ENCODE assay signal across 8 cellular contexts in the genomic region with DNA sequence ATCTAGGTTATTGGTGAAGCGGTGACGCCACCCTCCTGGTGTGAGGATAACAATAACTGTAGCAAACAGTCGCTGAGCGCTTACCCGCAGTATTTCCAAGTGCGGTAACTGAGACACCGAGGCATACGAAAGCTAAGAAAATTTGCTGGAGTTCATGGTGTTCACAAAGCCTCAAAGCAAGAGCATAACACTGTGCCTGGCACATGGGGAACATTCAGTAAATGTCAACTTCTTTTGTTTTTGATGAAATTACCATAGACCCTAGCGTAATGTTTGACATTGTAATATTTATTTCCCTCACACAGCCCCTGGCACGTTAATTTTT. TPM values are rescaled to one million over a fixed set of nuclear protein-coding genes. Genes with fewer than 3 reads are reported as not detected.
A peak's percentile ranks its signal among the peaks of the same experiment; 100 is the strongest.
DNase-seq lines count a peak whose midpoint lies in the region; ATAC-seq, FAIRE-seq and TF ChIP-seq lines count a peak whose summit lies in the region.

No MANE protein-coding gene starts in this region.

- H3K9ac ChIP-seq in HUES48 (ENCODE audit: low read depth, low read length) (peak overlapping the region; percentile 96), iPS-18a (ENCODE audit: low read length) (peak overlapping the region; percentile 81)

- peak overlapping the region; percentile 83 to 90 for H3K4me3 Mint-ChIP-seq in stimulated activated naive B cell treated with anti-CD40 and anti-IgM and Interleukin-4, amounts not matched to agents 10 μg/mL and 1 μg/mL and 100 μg/mL, for 72 hours

- peaks cover 14 to 29% of the 10 kb centered on the region in 2 donors for H3K4me1 Mint-ChIP-seq in stimulated activated naive B cell treated with anti-CD40 and anti-IgM and Interleukin-4, amounts not matched to agents 10 μg/mL and 1 μg/mL and 100 μg/mL, for 72 hours

- no peaks in the 10 kb centered on the region for H3K27me3 Mint-ChIP-seq in stimulated activated naive B cell treated with anti-CD40 and anti-IgM and Interleukin-4, amounts not matched to agents 10 μg/mL and 1 μg/mL and 100 μg/mL, for 72 hours

- H3K4me1 ChIP-seq in HUES48 (ENCODE audit: control insufficient read depth, insufficient read depth, low read length), result peaks cover 4% of the 10 kb centered on the region
- H3K4me1 ChIP-seq in iPS-18a (ENCODE audit: control insufficient read depth, low read depth, low read length), result no peaks in the 10 kb centered on the region

- H3K27ac Mint-ChIP-seq in activated naive CD4-positive, alpha-beta T cell treated with anti-CD3 and anti-CD28 coated beads, Interleukin-2, amount 50 U/mL, for 72 hours, result peak overlapping the region; percentile 98 to 99
- H3K27ac Mint-ChIP-seq in stimulated activated naive B cell treated with anti-CD40 and anti-IgM and Interleukin-4, amounts not matched to agents 10 μg/mL and 1 μg/mL and 100 μg/mL, for 72 hours, result peak overlapping the region; percentile 98

- intact Hi-C loops in posterior cingulate gyrus (cut with DNase I), result no loop called here

- peaks cover 6 to 18% of the 10 kb centered on the region in 2 donors for H3K36me3 Mint-ChIP-seq in activated naive CD4-positive, alpha-beta T cell treated with anti-CD3 and anti-CD28 coated beads, Interleukin-2, amount 50 U/mL, for 72 hours
- peaks cover 3 to 6% of the 10 kb centered on the region in 2 donors for H3K36me3 Mint-ChIP-seq in stimulated activated naive B cell treated with anti-CD40 and anti-IgM and Interleukin-4, amounts not matched to agents 10 μg/mL and 1 μg/mL and 100 μg/mL, for 72 hours

- H3K27me3 ChIP-seq in HUES48 (ENCODE audit: control insufficient read depth, insufficient read depth, low read length), result no peaks in the 10 kb centered on the region
- no peaks in the 10 kb centered on the region for H3K27me3 ChIP-seq in iPS-18a (ENCODE audit: control insufficient read depth, insufficient read depth, low read length)

- no peaks in the 10 kb centered on the region for H3K9me3 Mint-ChIP-seq in activated naive CD4-positive, alpha-beta T cell treated with anti-CD3 and anti-CD28 coated beads, Interleukin-2, amount 50 U/mL, for 72 hours
- no peaks in the 10 kb centered on the region for H3K9me3 Mint-ChIP-seq in stimulated activated naive B cell treated with anti-CD40 and anti-IgM and Interleukin-4, amounts not matched to agents 10 μg/mL and 1 μg/mL and 100 μg/mL, for 72 hours

- H3K36me3 ChIP-seq in HUES48 (ENCODE audit: control insufficient read depth, insufficient read depth, low read length) (peaks cover 24% of the 10 kb centered on the region), iPS-18a (ENCODE audit: control insufficient read depth, low read depth, low read length) (peaks cover 10% of the 10 kb centered on the region)

- peak overlapping the region; percentile 95 for H3K27ac ChIP-seq in HUES48 (ENCODE audit: low read depth, low read length)
- H3K27ac ChIP-seq in iPS-18a (ENCODE audit: low read length), result peak overlapping the region; percentile 12

- TF ChIP-seq POLR2A in GM12892 (IDR thresholded peaks at IDR 0.05; ENCODE audit: low read depth, low read length), result no peak

- H3K4me3 ChIP-seq in HUES48 (ENCODE audit: low read depth, low read length), result peak overlapping the region; percentile 74
- peak overlapping the region; percentile 72 for H3K4me3 ChIP-seq in iPS-18a (ENCODE audit: low read length)

- ATAC-seq in activated naive CD4-positive, alpha-beta T cell treated with anti-CD3 and anti-CD28 coated beads, Interleukin-2, amount 50 U/mL, for 72 hours, result no peak
- no peak for ATAC-seq in stimulated activated naive B cell treated with anti-CD40 and anti-IgM and Interleukin-4, amounts not matched to agents 10 μg/mL and 1 μg/mL and 100 μg/mL, for 72 hours (replicated peaks)
- ATAC-seq in GM19397 (IDR thresholded peaks at IDR 0.05; ENCODE audit: unreplicated experiment), result no peak

- H3K9me3 ChIP-seq in HUES48 (ENCODE audit: control insufficient read depth, insufficient read depth, low read length), result no peaks in the 10 kb centered on the region
- H3K9me3 ChIP-seq in iPS-18a (ENCODE audit: control insufficient read depth, low read depth, low read length), result no peaks in the 10 kb centered on the region

- DNase-seq in activated naive CD4-positive, alpha-beta T cell treated with anti-CD3 and anti-CD28 coated beads, Interleukin-2, amount 50 U/mL, for 72 hours (ENCODE audit: low spot score in 2 of 2), result no peak
- DNase-seq in stimulated activated naive B cell treated with anti-CD40 and anti-IgM and Interleukin-4, amounts not matched to agents 10 μg/mL and 1 μg/mL and 100 μg/mL, for 72 hours, result no peak
- no peak for DNase-seq in DMS79 treated with DMSO at 0.1 percent for 48 hours (lab: John Stamatoyannopoulos, UW)
- DNase-seq in posterior cingulate gyrus, result no peak
- no peak for DNase-seq in GM12892 (ENCODE audit: insufficient read length)

- no peak for FAIRE-seq in GM12892 (lab: Jason Lieb, UNC)

RNA-seq across cellular contexts. Expression of a gene that starts 0.8 kb away (rescaled TPM):
- 10 to 100 TPM; 34.2 to 57.3 TPM for total RNA-seq in activated naive CD4-positive, alpha-beta T cell treated with anti-CD3 and anti-CD28 coated beads, Interleukin-2, amount 50 U/mL, for 72 hours
- polyA plus RNA-seq in GM12892 (2012; ENCODE audit: missing spikeins), result 35.0 TPM

RNA-seq across cellular contexts. Expression of a gene that starts 12.1 kb away (rescaled TPM):
- total RNA-seq in activated naive CD4-positive, alpha-beta T cell treated with anti-CD3 and anti-CD28 coated beads, Interleukin-2, amount 50 U/mL, for 72 hours, result under 1 TPM in 1 of 2 donors, not detected in 1; 0.30 TPM
- polyA plus RNA-seq in GM12892 (2012; ENCODE audit: missing spikeins), result not detected
